26 cellular contexts compared by ENCODE assay signal in genomic region chr10:1762066-1762465, GRCh38. TPM values are rescaled to one million over a fixed set of nuclear protein-coding genes. Genes with fewer than 3 reads are reported as not detected.
"Had no signal": no experiment of that assay in that cellular context is flagged by ENCODE, and none has a peak within 500 bp of the region (broad histone marks: within the 10 kb centered on the region; RNA-seq: fewer than 3 reads in every experiment).

No MANE protein-coding gene starts in this region.

- H3K4me1 ChIP-seq: breast epithelium had no signal

- ATAC-seq: activated T-cell treated with anti-CD3 and anti-CD28 coated beads, Interleukin-2, amount 50 U/mL, for 4 hours; Panc1 had no signal

- H3K4me3 ChIP-seq: breast epithelium had no signal

- DNase-seq: activated B cell treated with CpG ODN at 0.5 μM for 24 hours; activated CD4-positive, alpha-beta memory T cell treated with anti-CD3 and anti-CD28 coated beads for 36 hours; activated CD4-positive, alpha-beta T cell treated with anti-CD3 and anti-CD28 coated beads, Interleukin-2, amount 10 ng/mL, durations not matched to agents 7 days and 5 days; activated CD8-positive, alpha-beta memory T cell treated with anti-CD3 and anti-CD28 coated beads for 24 hours; activated gamma-delta T cell; activated naive CD4-positive, alpha-beta T cell treated with anti-CD3 and anti-CD28 coated beads for 36 hours; activated naive CD8-positive, alpha-beta T cell treated with anti-CD3 and anti-CD28 coated beads for 36 hours; activated T-cell treated with anti-CD3 and anti-CD28 coated beads, Interleukin-2, amount 50 U/mL, for 4 hours; anterior cingulate cortex; caudate nucleus; KG1; NCI-H1048; NCI-H146; NCI-H187 treated with DMSO at 0.1 percent for 48 hours; NCI-H446; NCI-H526; NCI-H774; NK-92 treated with Interleukin-12 subunit alpha and Interleukin-12 subunit beta, amount 100 ng/mL, for 24 hours; OCI-M1; SHP77 treated with DMSO at 0.1 percent for 48 hours; T-helper 9 cell had no signal

- H3K36me3 ChIP-seq: breast epithelium had no signal

- H3K27ac ChIP-seq: breast epithelium, RWPE1 had no signal

RNA-seq across cellular contexts. Expression of gene ADARB2, which starts 24.7 kb away (rescaled TPM):
- total RNA-seq: activated naive CD8-positive, alpha-beta T cell treated with anti-CD3 and anti-CD28 coated beads for 36 hours; M059J had no signal
- polyA plus RNA-seq: IgD-negative memory B cell had no signal
